In genomic region chr6:36936824-36937223, GRCh38 we compare ENCODE assay signal across 1 cellular context.
TF ChIP-seq lines count a peak whose summit lies in the region.

No MANE protein-coding gene starts in this region.

TF ChIP-seq in K562, 482 proteins besides CTCF, POLR2A, EP300 and RAD21:
- no peak for TF ChIP-seq PTBP1 (IDR thresholded peaks at IDR 0.05; ENCODE audit: low read depth, low read length)
- TF ChIP-seq ESRRB (CRISPR knock-in tag; IDR thresholded peaks at IDR 0.05; ENCODE audit: borderline replicate concordance): no peak
- TF ChIP-seq ZNF436 (CRISPR knock-in tag; IDR thresholded peaks at IDR 0.05): no peak
- TF ChIP-seq FOXJ3 (CRISPR knock-in tag; IDR thresholded peaks at IDR 0.05): no peak
